ENCODE assay signal across 8 cellular contexts in the genomic region with DNA sequence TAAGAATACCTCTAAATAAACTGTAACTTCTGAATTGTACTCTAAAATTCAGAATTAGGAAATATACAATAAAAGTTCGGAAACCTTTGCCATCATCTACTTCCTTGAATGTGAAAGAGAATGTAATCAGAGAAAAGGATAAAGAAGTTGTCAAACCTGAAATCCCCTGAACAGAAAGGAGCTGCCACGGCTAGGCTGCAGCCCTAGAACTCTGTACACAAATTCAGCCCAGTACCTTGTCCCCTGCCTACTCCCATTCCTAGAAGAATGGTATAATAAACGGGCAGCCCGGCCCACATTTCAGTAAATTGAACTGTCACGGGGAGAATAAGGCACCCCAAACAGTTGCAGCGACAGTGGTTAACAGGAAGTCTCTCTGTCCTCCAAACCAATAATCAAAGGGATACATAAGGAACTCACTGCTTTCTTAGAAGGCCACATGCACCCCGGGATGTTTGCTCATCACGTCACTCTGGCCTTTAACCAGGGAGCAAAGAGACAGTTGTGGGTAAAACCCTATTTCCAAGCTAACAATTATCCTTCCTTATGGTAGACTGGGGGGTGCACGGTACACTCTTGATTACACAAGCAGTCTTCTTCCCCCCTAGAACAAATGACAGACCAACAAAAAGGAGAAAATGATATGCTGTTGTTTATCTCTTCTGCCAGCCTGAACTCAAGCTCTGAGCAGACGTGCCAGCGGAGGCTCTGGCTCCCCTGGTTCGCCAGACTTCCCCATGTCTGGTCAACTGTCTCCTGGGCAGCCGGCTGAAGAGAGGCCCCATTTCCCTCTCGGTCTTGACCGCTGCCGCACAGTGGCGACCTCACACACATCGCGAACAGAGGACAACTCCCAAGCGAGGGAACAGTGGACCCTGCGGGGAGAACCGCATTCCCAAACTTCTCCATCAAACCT. TPM values are rescaled to one million over a fixed set of nuclear protein-coding genes. Genes with fewer than 3 reads are reported as not detected.
DNase-seq lines count a peak whose midpoint lies in the region; ATAC-seq and TF ChIP-seq lines count a peak whose summit lies in the region.

No MANE protein-coding gene starts in this region.

- H3K4me3 ChIP-seq in H7 (ENCODE audit: insufficient read depth, low read depth, low read length) (peak overlapping the region; percentile 75), NT2/D1 (ENCODE audit: insufficient read length, low read depth) (peak overlapping the region; percentile 65), neural cell (ENCODE audit: low read length) (peak overlapping the region; percentile 96)

- no peaks in the 10 kb centered on the region for H3F3A ChIP-seq in neural cell (ENCODE audit: insufficient read depth, low read length, poor library complexity, severe bottlenecking)

- TF ChIP-seq CTCF in neural cell (IDR thresholded peaks at IDR 0.05; ENCODE audit: poor library complexity, severe bottlenecking): no peak

- H3K36me3 Mint-ChIP-seq in activated naive CD4-positive, alpha-beta T cell treated with anti-CD3 and anti-CD28 coated beads, Interleukin-2, amount 50 U/mL, for 24 hours: no peaks in the 10 kb centered on the region

- H3K9me2 ChIP-seq in neural cell (ENCODE audit: insufficient read depth, low read length): no peaks in the 10 kb centered on the region

- H3K27ac ChIP-seq in neural cell (ENCODE audit: low read length): peak overlapping the region; percentile 39

- peak overlapping the region; percentile 93 for H3K4me3 Mint-ChIP-seq in activated naive CD4-positive, alpha-beta T cell treated with anti-CD3 and anti-CD28 coated beads, Interleukin-2, amount 50 U/mL, for 24 hours

- peak overlapping the region; percentile 92 for H3K27ac Mint-ChIP-seq in activated naive CD4-positive, alpha-beta T cell treated with anti-CD3 and anti-CD28 coated beads, Interleukin-2, amount 50 U/mL, for 24 hours

- peak overlapping the region; percentile 60 for H2AFZ ChIP-seq in neural cell (ENCODE audit: low read depth, low read length)

- no peaks in the 10 kb centered on the region for H4K20me1 ChIP-seq in neural cell (ENCODE audit: insufficient read depth)

- H3K9me3 ChIP-seq in NT2/D1 (ENCODE audit: insufficient read depth, low read length) (no peaks in the 10 kb centered on the region), neural cell (ENCODE audit: low read length) (no peaks in the 10 kb centered on the region)

- no peak for TF ChIP-seq EP300 in neural cell (conservative IDR thresholded peaks at IDR 0.05; ENCODE audit: poor library complexity, severe bottlenecking)

- DNase-seq in Daoy (ENCODE audit: low read depth) (peak; percentile 51), H7 (no peak), NT2/D1 (ENCODE audit: low read depth, low spot score) (no peak), glomerular visceral epithelial cell (ENCODE audit: extremely low spot score) (peak; percentile 68)

- no peaks in the 10 kb centered on the region for H3K27me3 Mint-ChIP-seq in activated naive CD4-positive, alpha-beta T cell treated with anti-CD3 and anti-CD28 coated beads, Interleukin-2, amount 50 U/mL, for 24 hours

- no peak for TF ChIP-seq RAD21 in neural cell (conservative IDR thresholded peaks at IDR 0.05)

- H3K79me2 ChIP-seq in neural cell (replicated peaks; ENCODE audit: insufficient read depth, low read length): peaks cover 16% of the 10 kb centered on the region

- H3K9ac ChIP-seq in NT2/D1 (ENCODE audit: insufficient read length, low read depth) (peak overlapping the region; percentile 83), neural cell (ENCODE audit: low read length) (peak overlapping the region; percentile 80)

- peak overlapping the region; percentile 94 for H3K4me2 ChIP-seq in neural cell (ENCODE audit: low read length)

- H3K27me3 ChIP-seq in H7 (ENCODE audit: control insufficient read depth, insufficient read depth, low read length) (no peaks in the 10 kb centered on the region), NT2/D1 (ENCODE audit: insufficient read depth, insufficient read length) (no peaks in the 10 kb centered on the region), neural cell (ENCODE audit: insufficient read depth, low read depth, low read length) (no peaks in the 10 kb centered on the region)

- H3K4me1 ChIP-seq in NT2/D1 (ENCODE audit: insufficient read depth, insufficient read length): peaks cover 3% of the 10 kb centered on the region

- no peak for ATAC-seq in GM21528 (IDR thresholded peaks at IDR 0.05; ENCODE audit: low FRiP score, unreplicated experiment)
- no peak for ATAC-seq in HG02610 (IDR thresholded peaks at IDR 0.05; ENCODE audit: unreplicated experiment)

- H3K4me1 Mint-ChIP-seq in activated naive CD4-positive, alpha-beta T cell treated with anti-CD3 and anti-CD28 coated beads, Interleukin-2, amount 50 U/mL, for 24 hours: peaks cover 67% of the 10 kb centered on the region

- H3K36me3 ChIP-seq in H7 (replicated peaks; ENCODE audit: control insufficient read depth, insufficient read depth, low read length): no peaks in the 10 kb centered on the region
- no peaks in the 10 kb centered on the region for H3K36me3 ChIP-seq in NT2/D1 (ENCODE audit: insufficient read depth, insufficient read length, low read length)
- H3K36me3 ChIP-seq in neural cell (ENCODE audit: insufficient read depth, low read length): no peaks in the 10 kb centered on the region

- no peaks in the 10 kb centered on the region for H3K9me3 Mint-ChIP-seq in activated naive CD4-positive, alpha-beta T cell treated with anti-CD3 and anti-CD28 coated beads, Interleukin-2, amount 50 U/mL, for 24 hours

TF ChIP-seq in neural cell, 6 proteins besides CTCF, POLR2A, EP300 and RAD21:
- TF ChIP-seq TAF1 (IDR thresholded peaks at IDR 0.05; ENCODE audit: low read depth) (no peak), EZH2 (IDR thresholded peaks at IDR 0.05; ENCODE audit: borderline replicate concordance, insufficient read depth, low read length, poor library complexity, severe bottlenecking) (no peak), POLR2AphosphoS5 (IDR thresholded peaks at IDR 0.05) (no peak), SMC3 (conservative IDR thresholded peaks at IDR 0.05; ENCODE audit: poor library complexity) (no peak), MXI1 (conservative IDR thresholded peaks at IDR 0.05; ENCODE audit: poor library complexity, severe bottlenecking) (no peak)
- TF ChIP-seq, protein P1, sequence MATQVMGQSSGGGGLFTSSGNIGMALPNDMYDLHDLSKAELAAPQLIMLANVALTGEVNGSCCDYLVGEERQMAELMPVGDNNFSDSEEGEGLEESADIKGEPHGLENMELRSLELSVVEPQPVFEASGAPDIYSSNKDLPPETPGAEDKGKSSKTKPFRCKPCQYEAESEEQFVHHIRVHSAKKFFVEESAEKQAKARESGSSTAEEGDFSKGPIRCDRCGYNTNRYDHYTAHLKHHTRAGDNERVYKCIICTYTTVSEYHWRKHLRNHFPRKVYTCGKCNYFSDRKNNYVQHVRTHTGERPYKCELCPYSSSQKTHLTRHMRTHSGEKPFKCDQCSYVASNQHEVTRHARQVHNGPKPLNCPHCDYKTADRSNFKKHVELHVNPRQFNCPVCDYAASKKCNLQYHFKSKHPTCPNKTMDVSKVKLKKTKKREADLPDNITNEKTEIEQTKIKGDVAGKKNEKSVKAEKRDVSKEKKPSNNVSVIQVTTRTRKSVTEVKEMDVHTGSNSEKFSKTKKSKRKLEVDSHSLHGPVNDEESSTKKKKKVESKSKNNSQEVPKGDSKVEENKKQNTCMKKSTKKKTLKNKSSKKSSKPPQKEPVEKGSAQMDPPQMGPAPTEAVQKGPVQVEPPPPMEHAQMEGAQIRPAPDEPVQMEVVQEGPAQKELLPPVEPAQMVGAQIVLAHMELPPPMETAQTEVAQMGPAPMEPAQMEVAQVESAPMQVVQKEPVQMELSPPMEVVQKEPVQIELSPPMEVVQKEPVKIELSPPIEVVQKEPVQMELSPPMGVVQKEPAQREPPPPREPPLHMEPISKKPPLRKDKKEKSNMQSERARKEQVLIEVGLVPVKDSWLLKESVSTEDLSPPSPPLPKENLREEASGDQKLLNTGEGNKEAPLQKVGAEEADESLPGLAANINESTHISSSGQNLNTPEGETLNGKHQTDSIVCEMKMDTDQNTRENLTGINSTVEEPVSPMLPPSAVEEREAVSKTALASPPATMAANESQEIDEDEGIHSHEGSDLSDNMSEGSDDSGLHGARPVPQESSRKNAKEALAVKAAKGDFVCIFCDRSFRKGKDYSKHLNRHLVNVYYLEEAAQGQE (IDR thresholded peaks at IDR 0.05; ENCODE audit: borderline replicate concordance): peak; percentile 18

RNA-seq across cellular contexts. Expression of a gene that starts 24.5 kb away (rescaled TPM):
- 16.8 and 17.0 TPM in 2 replicates for total RNA-seq in Daoy (2014; rRNA removed; shearing (Covaris generic))
- 25.5 and 29.9 TPM in 2 replicates for total RNA-seq in H7 (2014; rRNA removed; shearing (Covaris generic))
- polyA plus RNA-seq in neural cell: 6.6 and 7.0 TPM in 2 replicates
- polyA minus RNA-seq in neural cell: 14.1 and 16.1 TPM in 2 replicates

RNA-seq across cellular contexts. Expression of a gene that starts 31.7 kb away (rescaled TPM):
- total RNA-seq in Daoy (2014; rRNA removed; shearing (Covaris generic)): 8.2 and 9.3 TPM in 2 replicates
- 8.0 and 8.6 TPM in 2 replicates for total RNA-seq in H7 (2014; rRNA removed; shearing (Covaris generic))
- 13.8 and 19.0 TPM in 2 replicates for polyA plus RNA-seq in neural cell
- polyA minus RNA-seq in neural cell: 12.7 and 22.9 TPM in 2 replicates

RNA-seq across cellular contexts. Expression of a gene that starts 33.4 kb away (rescaled TPM):
- not detected in 2 replicates for total RNA-seq in Daoy (2014; rRNA removed; shearing (Covaris generic))
- total RNA-seq in H7 (2014; rRNA removed; shearing (Covaris generic)): 0.55 TPM in 1 of 2 replicates, not detected in the other
- not detected in 2 replicates for polyA plus RNA-seq in neural cell
- not detected in 2 replicates for polyA minus RNA-seq in neural cell

RNA-seq across cellular contexts. Expression of a gene that starts 54.1 kb away (rescaled TPM):
- total RNA-seq in Daoy (2014; rRNA removed; shearing (Covaris generic)): 47.7 and 68.9 TPM in 2 replicates
- 61.7 and 70.6 TPM in 2 replicates for total RNA-seq in H7 (2014; rRNA removed; shearing (Covaris generic))
- polyA plus RNA-seq in neural cell: 30.8 and 43.0 TPM in 2 replicates
- 28.6 and 37.5 TPM in 2 replicates for polyA minus RNA-seq in neural cell

RNA-seq across cellular contexts. Expression of a gene that starts 59.6 kb away (rescaled TPM):
- not detected in 2 replicates for total RNA-seq in Daoy (2014; rRNA removed; shearing (Covaris generic))
- total RNA-seq in H7 (2014; rRNA removed; shearing (Covaris generic)): 0.07 TPM in 1 of 2 replicates, not detected in the other
- not detected in 2 replicates for polyA plus RNA-seq in neural cell
- not detected in 2 replicates for polyA minus RNA-seq in neural cell

Comparison
In these comparisons a context has a peak if more than half of its experiments do, and no peak if none do; other contexts are left out.
1. DNase-seq: peak in Daoy (single experiment) and glomerular visceral epithelial cell (single experiment); none in H7 (single experiment) and NT2/D1 (single experiment).
2. Peak in every context shown above with its lines, with median percentiles within 50 percentile points of each other: H3K4me3 ChIP-seq.